23 cellular contexts compared by ENCODE assay signal in genomic region chr17:58305626-58306025, GRCh38. TPM values are rescaled to one million over a fixed set of nuclear protein-coding genes. Genes with fewer than 3 reads are reported as not detected.
DNase-seq lines count a peak whose midpoint lies in the region; ATAC-seq and TF ChIP-seq lines count a peak whose summit lies in the region.
"Had no signal": no experiment of that assay in that cellular context is flagged by ENCODE, and none has a peak within 500 bp of the region (broad histone marks: within the 10 kb centered on the region; RNA-seq: fewer than 3 reads in every experiment).

No MANE protein-coding gene starts in this region.

- H3K4me3 Mint-ChIP-seq in osteocyte (ENCODE audit: unreplicated experiment) = no peak overlapping the region
- H3K4me3 Mint-ChIP-seq: CD8-positive, alpha-beta memory T cell; GM23338 had no signal

- intact Hi-C loops in Right ventricle myocardium superior (cut with DNase I) = no loop called here
- intact Hi-C loops in right cardiac atrium (cut with DNase I) = loop anchor here in 1 of 4 donors (10.0 kb wide), 1 partner anchor 139 kb away; no protein-coding TSS in a partner anchor

- H3K27me3 ChIP-seq in right cardiac atrium (ENCODE audit: control insufficient read depth, insufficient read depth) = no peaks in the 10 kb centered on the region
- no peaks in the 10 kb centered on the region for H3K27me3 ChIP-seq in HL-60 (ENCODE audit: insufficient read depth, poor library complexity, severe bottlenecking)
- H3K27me3 ChIP-seq: Peyer's patch had no signal

- DNase-seq in Right ventricle myocardium superior (peak; percentile 17), right cardiac atrium (no peak), HL-60 (ENCODE audit: low read depth in 1 of 2, low spot score in 1 of 2) (no peak), islet precursor cell (peak; percentile 56), osteocyte (ENCODE audit: extremely low spot score, unreplicated experiment) (peak; percentile 77), HPDE6-E6E7 (ENCODE audit: extremely low spot score) (no peak), caudate nucleus (lab: John Stamatoyannopoulos, UW) (no peak)
- DNase-seq: Calu3; CD8-positive, alpha-beta memory T cell; GDM1; Kasumi-1; NCI-H1417; NCI-H187; NCI-H446; NCI-H526 had no signal

- H3K27ac ChIP-seq in right cardiac atrium (ENCODE audit: low read length) (no peak overlapping the region), HL-60 (replicated peaks) (peak overlapping the region; percentile 80), caudate nucleus (ENCODE audit: low read depth, low read length) (no peak overlapping the region)
- H3K27ac ChIP-seq: C4-2B, Peyer's patch, SJSA1 had no signal

- no peak for TF ChIP-seq CTCF in HL-60 (IDR thresholded peaks at IDR 0.05; ENCODE audit: insufficient read depth, low read length)
- no peak for TF ChIP-seq CTCF in osteocyte (IDR thresholded peaks at IDR 0.05)

- no peaks in the 10 kb centered on the region for H3K36me3 Mint-ChIP-seq in osteocyte (ENCODE audit: unreplicated experiment)

- H3K4me1 ChIP-seq in right cardiac atrium (ENCODE audit: control insufficient read depth, insufficient read depth, low read length) = no peaks in the 10 kb centered on the region
- H3K4me1 ChIP-seq: Peyer's patch, SJSA1 had no signal

- H3K9me3 ChIP-seq in right cardiac atrium (ENCODE audit: control insufficient read depth, low read length) = no peaks in the 10 kb centered on the region
- H3K9me3 ChIP-seq: Peyer's patch, SJSA1 had no signal

- H3K27ac Mint-ChIP-seq in osteocyte (ENCODE audit: unreplicated experiment) = no peak overlapping the region
- H3K27ac Mint-ChIP-seq: GM23338 had no signal

- no peak for ATAC-seq in Right ventricle myocardium superior (ENCODE audit: poor library complexity)
- ATAC-seq in right cardiac atrium = no peak
- no peak for ATAC-seq in GM18519 (IDR thresholded peaks at IDR 0.05; ENCODE audit: low FRiP score, unreplicated experiment)
- ATAC-seq: GM23338, HCT116 had no signal

- H3K27me3 Mint-ChIP-seq in osteocyte (ENCODE audit: unreplicated experiment) = peaks cover 7% of the 10 kb centered on the region
- H3K27me3 Mint-ChIP-seq: CD8-positive, alpha-beta memory T cell had no signal

- H3K4me3 ChIP-seq in right cardiac atrium (ENCODE audit: low read length) = no peak overlapping the region
- H3K4me3 ChIP-seq in HL-60 (replicated peaks; ENCODE audit: insufficient read depth, low read length) = no peak overlapping the region
- H3K4me3 ChIP-seq: GM23338, Peyer's patch, SJSA1 had no signal

- no peaks in the 10 kb centered on the region for H3K4me1 Mint-ChIP-seq in osteocyte (ENCODE audit: unreplicated experiment)

- H3K9me3 Mint-ChIP-seq in osteocyte (ENCODE audit: unreplicated experiment) = no peaks in the 10 kb centered on the region
- H3K9me3 Mint-ChIP-seq: CD8-positive, alpha-beta memory T cell; GM23338 had no signal

- 76% methylated on average over 8 of the region's 8 CpGs for WGBS in right cardiac atrium

RNA-seq across cellular contexts. Expression of gene TSPOAP1, which starts 23.0 kb away (rescaled TPM):
- total RNA-seq in Right ventricle myocardium superior = 13.6 TPM
- total RNA-seq in right cardiac atrium = 10 to 100 TPM in 3 of 4 donors, 1 to 10 TPM in 1; 7.0 to 21.5 (median 19.2) TPM
- 13.0 TPM for polyA plus RNA-seq in right cardiac atrium
- 0.05 TPM in 1 of 2 replicates, not detected in the other for total RNA-seq in osteocyte
- total RNA-seq: Calu3, MCF 10A had no signal

RNA-seq across cellular contexts. Expression of gene MPO, which starts 24.9 kb away (rescaled TPM):
- total RNA-seq in Right ventricle myocardium superior (0.05 TPM), right cardiac atrium (under 1 TPM; 0.06 to 0.50 (median 0.23) TPM), osteocyte (not detected in 2 replicates)
- 0.07 TPM for polyA plus RNA-seq in right cardiac atrium
- total RNA-seq: Calu3; CD8-positive, alpha-beta memory T cell; GM23338; OCI-LY7; SJSA1 had no signal
- polyA plus RNA-seq: CD8-positive, alpha-beta memory T cell had no signal

RNA-seq across cellular contexts. Expression of gene SUPT4H1, which starts 46.4 kb away (rescaled TPM):
- total RNA-seq in Right ventricle myocardium superior (59.2 TPM), right cardiac atrium (10 to 100 TPM; 51.9 to 65.6 (median 61.6) TPM), osteocyte (77.0 and 80.6 TPM in 2 replicates)
- polyA plus RNA-seq in right cardiac atrium = 69.3 TPM

Comparison
In these comparisons a context has a peak if more than half of its experiments do, and no peak if none do; other contexts are left out.
1. DNase-seq: peak in Right ventricle myocardium superior (single experiment), islet precursor cell (single experiment) and osteocyte (single experiment); none in right cardiac atrium (0 of 3), HL-60 (0 of 2), HPDE6-E6E7 (single experiment) and caudate nucleus (0 of 61).